ENCODE assay signal across 18 cellular contexts in the genomic region with DNA sequence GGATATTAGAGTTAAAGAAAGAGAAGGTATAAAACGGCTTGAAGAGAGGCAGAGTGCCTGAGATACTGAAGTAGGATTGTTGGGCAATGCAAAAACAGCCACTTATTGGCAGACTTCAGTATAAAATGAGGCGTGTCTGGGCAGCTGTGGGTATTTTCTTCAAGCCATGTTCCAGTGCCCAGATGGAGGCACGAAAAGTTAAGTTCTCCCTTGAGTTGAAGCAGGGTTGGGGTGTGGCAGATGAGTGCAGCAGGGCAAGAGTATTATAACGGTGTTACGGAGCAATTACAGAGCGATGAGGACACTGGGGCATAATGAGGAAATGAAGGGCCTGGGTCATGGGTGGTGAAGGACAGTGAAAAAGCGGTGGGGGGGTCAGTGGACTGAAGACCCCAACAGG.
DNase-seq lines count a peak whose midpoint lies in the region; ATAC-seq and TF ChIP-seq lines count a peak whose summit lies in the region.
"Had no signal": no experiment of that assay in that cellular context is flagged by ENCODE, and none has a peak within 500 bp of the region (broad histone marks: within the 10 kb centered on the region; RNA-seq: fewer than 3 reads in every experiment).

No MANE protein-coding gene starts in this region.

- ATAC-seq in left lung: peak; percentile 93
- ATAC-seq in GM21786 (IDR thresholded peaks at IDR 0.05; ENCODE audit: unreplicated experiment): no peak
- no peak for ATAC-seq in left ventricle myocardium superior
- ATAC-seq in natural killer cell treated with Interleukin-12 subunit alpha and Interleukin-12 subunit beta and Interleukin-15 and Interleukin-18, amount 100 ng/mL, for 72 hours: no peak
- ATAC-seq: CD8-positive, alpha-beta T cell had no signal

- H3K36me3 ChIP-seq in HEK293 (ENCODE audit: control insufficient read depth in 2 of 2, insufficient read depth in 1 of 2, low read length in 2 of 2): no peaks in the 10 kb centered on the region
- no peaks in the 10 kb centered on the region for H3K36me3 ChIP-seq in left lung
- H3K36me3 ChIP-seq: BLaER1 had no signal

- H3K4me3 Mint-ChIP-seq in neural crest cell: no peak overlapping the region
- no peak overlapping the region for H3K4me3 Mint-ChIP-seq in natural killer cell treated with Interleukin-12 subunit alpha and Interleukin-12 subunit beta and Interleukin-15 and Interleukin-18, amount 100 ng/mL, for 72 hours
- H3K4me3 Mint-ChIP-seq: B cell; CD4-positive, CD25-positive, alpha-beta regulatory T cell; CD8-positive, alpha-beta T cell had no signal

- TF ChIP-seq CTCF in HEK293 (tag by site-specific recombination; IDR thresholded peaks at IDR 0.05) (no peak), left lung (IDR thresholded peaks at IDR 0.05) (no peak), neural crest cell (conservative IDR thresholded peaks at IDR 0.05) (no peak)

- H3K27me3 Mint-ChIP-seq in neural crest cell (ENCODE audit: low read depth): peaks cover 27% of the 10 kb centered on the region
- peaks cover 18 to 24% of the 10 kb centered on the region in 2 donors for H3K27me3 Mint-ChIP-seq in natural killer cell treated with Interleukin-12 subunit alpha and Interleukin-12 subunit beta and Interleukin-15 and Interleukin-18, amount 100 ng/mL, for 72 hours

- H3K27ac Mint-ChIP-seq in neural crest cell (ENCODE audit: unreplicated experiment): peak overlapping the region; percentile 54
- no peak overlapping the region for H3K27ac Mint-ChIP-seq in natural killer cell treated with Interleukin-12 subunit alpha and Interleukin-12 subunit beta and Interleukin-15 and Interleukin-18, amount 100 ng/mL, for 72 hours
- H3K27ac Mint-ChIP-seq: B cell; CD8-positive, alpha-beta T cell had no signal

- DNase-seq in DMS79 treated with DMSO at 0.1 percent for 48 hours (lab: John Stamatoyannopoulos, UW): peak; percentile 7
- DNase-seq in left lung: no peak
- no peak for DNase-seq in neural crest cell (ENCODE audit: low read depth, low spot score)
- DNase-seq in GDM1 (lab: John Stamatoyannopoulos, UW): no peak
- DNase-seq in left ventricle myocardium superior: no peak
- no peak for DNase-seq in natural killer cell treated with Interleukin-12 subunit alpha and Interleukin-12 subunit beta and Interleukin-15 and Interleukin-18, amount 100 ng/mL, for 72 hours (ENCODE audit: low spot score)
- DNase-seq: Caco-2; CD4-positive, CD25-positive, alpha-beta regulatory T cell; CD8-positive, alpha-beta T cell; DMS153; GOT3; H7; HCEC 1CT had no signal

- CTCF ChIA-PET in HEK293 (lab: Yijun Ruan, JAX): no interaction called here

- H3K9me3 Mint-ChIP-seq in neural crest cell: no peaks in the 10 kb centered on the region
- no peaks in the 10 kb centered on the region for H3K9me3 Mint-ChIP-seq in natural killer cell treated with Interleukin-12 subunit alpha and Interleukin-12 subunit beta and Interleukin-15 and Interleukin-18, amount 100 ng/mL, for 72 hours
- H3K9me3 Mint-ChIP-seq: CD4-positive, CD25-positive, alpha-beta regulatory T cell; CD8-positive, alpha-beta T cell had no signal

- H3K4me1 Mint-ChIP-seq in neural crest cell: peaks cover 7% of the 10 kb centered on the region
- H3K4me1 Mint-ChIP-seq in natural killer cell treated with Interleukin-12 subunit alpha and Interleukin-12 subunit beta and Interleukin-15 and Interleukin-18, amount 100 ng/mL, for 72 hours (ENCODE audit: low read depth in 2 of 2): peaks cover under 1 to 3% of the 10 kb centered on the region in 2 donors
- H3K4me1 Mint-ChIP-seq: B cell; CD4-positive, CD25-positive, alpha-beta regulatory T cell had no signal

- H3K27ac ChIP-seq in HEK293 (ENCODE audit: extremely low read depth, low read depth, low read length) (no peak overlapping the region), left lung (no peak overlapping the region)
- H3K27ac ChIP-seq: BLaER1, C4-2B had no signal

- no peak overlapping the region for H3K4me3 ChIP-seq in HEK293 (ENCODE audit: low read depth, low read length)
- no peak overlapping the region for H3K4me3 ChIP-seq in left lung
- H3K4me3 ChIP-seq: BLaER1 had no signal

- no peaks in the 10 kb centered on the region for H3K4me1 ChIP-seq in HEK293 (ENCODE audit: control insufficient read depth, insufficient read depth, low read length)
- no peaks in the 10 kb centered on the region for H3K4me1 ChIP-seq in left lung
- H3K4me1 ChIP-seq: BLaER1, Caco-2 had no signal

- no peaks in the 10 kb centered on the region for H3K36me3 Mint-ChIP-seq in neural crest cell (ENCODE audit: low read depth)
- peaks cover under 1% of the 10 kb centered on the region for H3K36me3 Mint-ChIP-seq in natural killer cell treated with Interleukin-12 subunit alpha and Interleukin-12 subunit beta and Interleukin-15 and Interleukin-18, amount 100 ng/mL, for 72 hours
- H3K36me3 Mint-ChIP-seq: CD4-positive, CD25-positive, alpha-beta regulatory T cell; CD8-positive, alpha-beta T cell had no signal

- no peaks in the 10 kb centered on the region for H3K9me3 ChIP-seq in HEK293 (ENCODE audit: control insufficient read depth, insufficient read depth, low read depth, low read length)
- H3K9me3 ChIP-seq in left lung: no peaks in the 10 kb centered on the region
- H3K9me3 ChIP-seq: BLaER1, Caco-2 had no signal

- peaks cover 0 to 11% of the 10 kb centered on the region in 2 donors for H3K27me3 ChIP-seq in left lung
- H3K27me3 ChIP-seq: BLaER1 had no signal

- intact Hi-C loops in left lung (cut with DNase I) (no loop called here), left ventricle myocardium superior (cut with micrococcal nuclease) (no loop called here)

- POLR2A ChIA-PET in HEK293 (lab: Yijun Ruan, JAX): no interaction called here

TF ChIP-seq in HEK293, 187 proteins besides CTCF, POLR2A, EP300 and RAD21:
- 0 out of 2 replicates have a peak, but pooled peaks have one; percentile 41 for TF ChIP-seq ZNF600 (tag by site-specific recombination; IDR thresholded peaks at IDR 0.05)
- no peak for TF ChIP-seq ZNF664 (tag by site-specific recombination; IDR thresholded peaks at IDR 0.05)
- TF ChIP-seq, protein P1, sequence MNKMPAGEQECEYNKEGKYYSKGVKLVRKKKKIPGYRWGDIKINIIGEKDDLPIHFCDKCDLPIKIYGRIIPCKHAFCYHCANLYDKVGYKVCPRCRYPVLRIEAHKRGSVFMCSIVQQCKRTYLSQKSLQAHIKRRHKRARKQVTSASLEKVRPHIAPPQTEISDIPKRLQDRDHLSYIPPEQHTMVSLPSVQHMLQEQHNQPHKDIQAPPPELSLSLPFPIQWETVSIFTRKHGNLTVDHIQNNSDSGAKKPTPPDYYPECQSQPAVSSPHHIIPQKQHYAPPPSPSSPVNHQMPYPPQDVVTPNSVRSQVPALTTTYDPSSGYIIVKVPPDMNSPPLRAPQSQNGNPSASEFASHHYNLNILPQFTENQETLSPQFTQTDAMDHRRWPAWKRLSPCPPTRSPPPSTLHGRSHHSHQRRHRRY (tag by site-specific recombination; IDR thresholded peaks at IDR 0.05): no peak
- TF ChIP-seq KLF8 (tag by site-specific recombination; IDR thresholded peaks at IDR 0.05): no peak
- TF ChIP-seq ZNF623 (tag by site-specific recombination; IDR thresholded peaks at IDR 0.05): no peak
- no peak for TF ChIP-seq ZNF121 (tag by site-specific recombination; IDR thresholded peaks at IDR 0.05)
- TF ChIP-seq, protein P2, sequence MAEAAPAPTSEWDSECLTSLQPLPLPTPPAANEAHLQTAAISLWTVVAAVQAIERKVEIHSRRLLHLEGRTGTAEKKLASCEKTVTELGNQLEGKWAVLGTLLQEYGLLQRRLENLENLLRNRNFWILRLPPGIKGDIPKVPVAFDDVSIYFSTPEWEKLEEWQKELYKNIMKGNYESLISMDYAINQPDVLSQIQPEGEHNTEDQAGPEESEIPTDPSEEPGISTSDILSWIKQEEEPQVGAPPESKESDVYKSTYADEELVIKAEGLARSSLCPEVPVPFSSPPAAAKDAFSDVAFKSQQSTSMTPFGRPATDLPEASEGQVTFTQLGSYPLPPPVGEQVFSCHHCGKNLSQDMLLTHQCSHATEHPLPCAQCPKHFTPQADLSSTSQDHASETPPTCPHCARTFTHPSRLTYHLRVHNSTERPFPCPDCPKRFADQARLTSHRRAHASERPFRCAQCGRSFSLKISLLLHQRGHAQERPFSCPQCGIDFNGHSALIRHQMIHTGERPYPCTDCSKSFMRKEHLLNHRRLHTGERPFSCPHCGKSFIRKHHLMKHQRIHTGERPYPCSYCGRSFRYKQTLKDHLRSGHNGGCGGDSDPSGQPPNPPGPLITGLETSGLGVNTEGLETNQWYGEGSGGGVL (tag by site-specific recombination; IDR thresholded peaks at IDR 0.05): no peak
- TF ChIP-seq ZNF155 (tag by site-specific recombination; IDR thresholded peaks at IDR 0.05): no peak
